In genomic region chr7:119974972-119975371, GRCh38 we compare ENCODE assay signal across 27 cellular contexts.
A peak's percentile ranks its signal among the peaks of the same experiment; 100 is the strongest.
DNase-seq lines count a peak whose midpoint lies in the region; ATAC-seq and TF ChIP-seq lines count a peak whose summit lies in the region.
"Had no signal": no experiment of that assay in that cellular context is flagged by ENCODE, and none has a peak within 500 bp of the region (broad histone marks: within the 10 kb centered on the region; RNA-seq: fewer than 3 reads in every experiment).

No MANE protein-coding gene starts in this region.

- H3K36me3 ChIP-seq in SJCRH30 = no peaks in the 10 kb centered on the region
- H3K36me3 ChIP-seq: MG63, thyroid gland had no signal

- ATAC-seq in GM18498 (IDR thresholded peaks at IDR 0.05; ENCODE audit: unreplicated experiment) (peak; percentile 72), HG02678 (IDR thresholded peaks at IDR 0.05; ENCODE audit: unreplicated experiment) (peak; percentile 49), GM18868 (IDR thresholded peaks at IDR 0.05; ENCODE audit: unreplicated experiment) (no peak), HG03520 (IDR thresholded peaks at IDR 0.05; ENCODE audit: unreplicated experiment) (no peak), GM19397 (IDR thresholded peaks at IDR 0.05; ENCODE audit: unreplicated experiment) (no peak)
- ATAC-seq: HCT116; naive thymus-derived CD8-positive, alpha-beta T cell; Right ventricle myocardium inferior; WTC11 had no signal

- no peak overlapping the region for H3K27ac ChIP-seq in SJCRH30
- H3K27ac ChIP-seq: thyroid gland had no signal

- DNase-seq in OCI-M1 (lab: John Stamatoyannopoulos, UW) = peak; percentile 26
- DNase-seq in fibroblast of pulmonary artery (ENCODE audit: low read depth) = peak; percentile 11
- DNase-seq in SJCRH30 = no peak
- DNase-seq: activated CD4-positive, alpha-beta T cell treated with anti-CD3 and anti-CD28 coated beads, Interleukin-2, amount 10 ng/mL, durations not matched to agents 7 days and 5 days; activated naive CD4-positive, alpha-beta T cell; activated T-cell treated with anti-CD3 and anti-CD28 coated beads, Interleukin-2, amount 50 U/mL, for 48 hours; CD4-positive, CD25-positive, alpha-beta regulatory T cell; cerebellar nuclear complex; kidney; MG63; midbrain; naive thymus-derived CD8-positive, alpha-beta T cell; NCI-H1417; NCI-H2107; NCI-H774; occipital lobe; SW 1271; T1000; thyroid gland had no signal

- no peak overlapping the region for H3K4me3 ChIP-seq in fibroblast of pulmonary artery (replicated peaks; ENCODE audit: low read depth, low read length)
- no peak overlapping the region for H3K4me3 ChIP-seq in SJCRH30
- H3K4me3 ChIP-seq: MG63, thyroid gland had no signal

- no peaks in the 10 kb centered on the region for H3K9me3 ChIP-seq in SJCRH30 (replicated peaks)
- H3K9me3 ChIP-seq: MG63, thyroid gland had no signal

- no peaks in the 10 kb centered on the region for H3K27me3 ChIP-seq in SJCRH30
- H3K27me3 ChIP-seq: MG63, thyroid gland had no signal

- TF ChIP-seq CTCF in fibroblast of pulmonary artery (IDR thresholded peaks at IDR 0.05; ENCODE audit: low read length, missing control alignments) = no peak

- no peaks in the 10 kb centered on the region for H3K4me1 ChIP-seq in SJCRH30
- H3K4me1 ChIP-seq: thyroid gland had no signal

Comparison
In these comparisons a context has a peak if more than half of its experiments do, and no peak if none do; other contexts are left out.
1. ATAC-seq: peak in GM18498 (single experiment) and HG02678 (single experiment); none in GM18868 (single experiment), HG03520 (single experiment) and GM19397 (single experiment).
2. DNase-seq: peak in OCI-M1 (single experiment) and fibroblast of pulmonary artery (single experiment); none in SJCRH30 (0 of 2).